ENCODE assay signal across 7 cellular contexts in the genomic region with DNA sequence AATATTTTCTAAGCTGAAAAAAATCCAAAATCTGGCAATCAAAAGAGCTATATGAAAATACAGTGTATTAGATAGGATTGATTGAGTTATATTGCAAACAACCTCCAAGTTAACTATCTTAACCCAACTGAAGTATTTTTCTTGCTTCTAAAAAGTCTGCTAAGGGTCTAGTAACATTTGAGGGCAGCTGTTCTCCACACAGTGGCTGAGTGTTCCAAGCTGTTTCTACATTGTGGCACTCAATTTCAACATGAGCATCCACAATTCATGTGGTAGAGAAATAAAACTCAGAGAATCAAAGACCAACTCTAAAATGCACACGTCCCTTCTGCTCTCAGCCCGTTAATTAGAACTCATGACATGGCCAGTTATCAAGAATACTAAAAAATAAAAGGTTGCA.
"Had no signal": no experiment of that assay in that cellular context is flagged by ENCODE, and none has a peak within 500 bp of the region (broad histone marks: within the 10 kb centered on the region; RNA-seq: fewer than 3 reads in every experiment).

No MANE protein-coding gene starts in this region.

- DNase-seq: IMR-90, KBM-7, KG1 had no signal

- H3K27ac ChIP-seq: HL-60, KMS-11 had no signal

- H3K4me3 ChIP-seq: K562 had no signal

- H3K4me2 ChIP-seq: KMS-11 had no signal

- ATAC-seq: HepG2, K562 had no signal

- FAIRE-seq: HepG2, K562 had no signal

- H3K9ac ChIP-seq: KMS-11 had no signal
